14 cellular contexts compared by ENCODE assay signal in genomic region chr15:64443016-64443415, GRCh38. TPM values are rescaled to one million over a fixed set of nuclear protein-coding genes. Genes with fewer than 3 reads are reported as not detected.
DNase-seq lines count a peak whose midpoint lies in the region; ATAC-seq, FAIRE-seq and TF ChIP-seq lines count a peak whose summit lies in the region.
"Had no signal": no experiment of that assay in that cellular context is flagged by ENCODE, and none has a peak within 500 bp of the region (broad histone marks: within the 10 kb centered on the region; RNA-seq: fewer than 3 reads in every experiment).

No MANE protein-coding gene starts in this region.

- no peak overlapping the region for H4K8ac ChIP-seq in mesenchymal stem cell (ENCODE audit: low read length)

- H3K9me3 ChIP-seq in left ventricle myocardium inferior (replicated peaks): no peaks in the 10 kb centered on the region
- H3K9me3 ChIP-seq in heart left ventricle: no peaks in the 10 kb centered on the region
- no peaks in the 10 kb centered on the region for H3K9me3 ChIP-seq in mesenchymal stem cell (ENCODE audit: control insufficient read depth, low read length)
- no peaks in the 10 kb centered on the region for H3K9me3 ChIP-seq in colonic mucosa
- H3K9me3 ChIP-seq in aorta (ENCODE audit: control insufficient read depth, low read length): no peaks in the 10 kb centered on the region
- H3K9me3 ChIP-seq in pancreas: no peaks in the 10 kb centered on the region

- 84 to 90% (median 87%) methylated on average over 2 of the region's 2 CpGs for WGBS in heart left ventricle, 4 donors
- 97% methylated on average over 2 of the region's 2 CpGs for WGBS in mesenchymal stem cell
- WGBS in aorta, 2 donors: 87 to 88% methylated on average over 2 of the region's 2 CpGs
- WGBS in pancreas, 2 donors: 75 to 90% methylated on average over 2 of the region's 2 CpGs

- peaks cover 7 to 20% of the 10 kb centered on the region in 2 donors for H3K36me3 Mint-ChIP-seq in activated naive CD4-positive, alpha-beta T cell treated with anti-CD3 and anti-CD28 coated beads, Interleukin-2, amount 50 U/mL, for 72 hours
- H3K36me3 Mint-ChIP-seq: WTC11 had no signal

- H3K9ac ChIP-seq in mesenchymal stem cell (ENCODE audit: low read length): no peak overlapping the region
- H3K9ac ChIP-seq in colonic mucosa (ENCODE audit: low read depth in 2 of 2, low read length in 2 of 2): no peak overlapping the region

- no peak for TF ChIP-seq POLR2A in heart left ventricle (IDR thresholded peaks at IDR 0.05)

- H3K4me2 ChIP-seq in mesenchymal stem cell (ENCODE audit: low read length, poor library complexity, severe bottlenecking): no peak overlapping the region

- H2BK12ac ChIP-seq in mesenchymal stem cell (ENCODE audit: low read length in 2 of 2): no peak overlapping the region

- H3K27me3 ChIP-seq in left ventricle myocardium inferior (ENCODE audit: low read depth) (no peaks in the 10 kb centered on the region), heart left ventricle (no peaks in the 10 kb centered on the region), mesenchymal stem cell (ENCODE audit: control insufficient read depth in 1 of 2, insufficient read depth in 1 of 2, low read length in 2 of 2) (no peaks in the 10 kb centered on the region), colonic mucosa (no peaks in the 10 kb centered on the region), aorta (ENCODE audit: control insufficient read depth in 1 of 2, insufficient read depth in 2 of 2, low read length in 1 of 2) (no peaks in the 10 kb centered on the region), pancreas (no peaks in the 10 kb centered on the region)

- H3K36me3 ChIP-seq in left ventricle myocardium inferior (peaks cover 21% of the 10 kb centered on the region), heart left ventricle (peaks cover 0 to 41% (median 30%) of the 10 kb centered on the region in 9 donors), mesenchymal stem cell (ENCODE audit: control insufficient read depth in 1 of 2, insufficient read depth in 2 of 2, low read depth in 1 of 2, low read length in 2 of 2) (peaks cover 7 to 28% of the 10 kb centered on the region in 2 experiments), colonic mucosa (no peaks in the 10 kb centered on the region), aorta (ENCODE audit: control insufficient read depth in 1 of 2, insufficient read depth in 2 of 2, low read length in 1 of 2) (peaks cover 0 to 6% of the 10 kb centered on the region in 2 donors), pancreas (peaks cover 0 to 7% (median 0%) of the 10 kb centered on the region in 3 donors)

- no peak overlapping the region for H3K23ac ChIP-seq in mesenchymal stem cell (ENCODE audit: low read length in 2 of 2)

- H3K4ac ChIP-seq in mesenchymal stem cell (ENCODE audit: low read depth in 1 of 2, low read length in 2 of 2): no peak overlapping the region

- H3K14ac ChIP-seq in mesenchymal stem cell (ENCODE audit: low read length in 2 of 2): no peak overlapping the region

- H3K4me1 ChIP-seq in left ventricle myocardium inferior (peaks cover 21% of the 10 kb centered on the region), heart left ventricle (peaks cover 0 to 24% (median 5%) of the 10 kb centered on the region in 12 donors), mesenchymal stem cell (ENCODE audit: control insufficient read depth, insufficient read depth, low read depth, low read length) (no peaks in the 10 kb centered on the region), colonic mucosa (no peaks in the 10 kb centered on the region), aorta (ENCODE audit: control insufficient read depth in 1 of 2, insufficient read depth in 2 of 2, low read length in 2 of 2) (peaks cover 0 to 3% of the 10 kb centered on the region in 2 donors), pancreas (peaks cover 0 to 18% (median 10%) of the 10 kb centered on the region in 3 donors)

- no peak overlapping the region for H2AFZ ChIP-seq in mesenchymal stem cell (ENCODE audit: low read depth, low read length)

- peak overlapping the region; percentile 82 to 97 for H3K27ac Mint-ChIP-seq in activated naive CD4-positive, alpha-beta T cell treated with anti-CD3 and anti-CD28 coated beads, Interleukin-2, amount 50 U/mL, for 72 hours
- H3K27ac Mint-ChIP-seq: dendritic cell treated with granulocyte-macrophage colony-stimulating factor and Interleukin-4, amounts not matched to agents 40 ng/mL and 50 ng/mL, for 4 days; WTC11 had no signal

- H3K27ac ChIP-seq in left ventricle myocardium inferior (replicated peaks): peak overlapping the region; percentile 67
- peak overlapping the region in 3 of 12 donors; percentile 33 to 75 (median 53) for H3K27ac ChIP-seq in heart left ventricle
- peak overlapping the region; percentile 76 for H3K27ac ChIP-seq in mesenchymal stem cell (ENCODE audit: low read length, poor library complexity, severe bottlenecking)
- no peak overlapping the region for H3K27ac ChIP-seq in colonic mucosa
- H3K27ac ChIP-seq in aorta (ENCODE audit: low read depth in 1 of 2, low read length in 2 of 2): no peak overlapping the region
- peak overlapping the region in 2 of 4 donors; percentile 49 to 77 for H3K27ac ChIP-seq in pancreas

- H2BK120ac ChIP-seq in mesenchymal stem cell (ENCODE audit: low read depth, low read length): no peak overlapping the region

- no peak for FAIRE-seq in pancreas (lab: Jason Lieb, UNC)

- H3K18ac ChIP-seq in mesenchymal stem cell (ENCODE audit: low read depth in 1 of 2, low read length in 2 of 2): no peak overlapping the region

- no peak overlapping the region for H4K91ac ChIP-seq in mesenchymal stem cell (ENCODE audit: low read length)

- no peak overlapping the region for H2BK15ac ChIP-seq in mesenchymal stem cell (ENCODE audit: low read depth, poor library complexity, severe bottlenecking)

- TF ChIP-seq CTCF in left ventricle myocardium inferior (IDR thresholded peaks at IDR 0.05; ENCODE audit: borderline replicate concordance) (no peak), heart left ventricle (IDR thresholded peaks at IDR 0.05) (no peak), colonic mucosa (IDR thresholded peaks at IDR 0.05) (no peak), pancreas (IDR thresholded peaks at IDR 0.05) (no peak)

- DNase-seq in left ventricle myocardium inferior (no peak), heart left ventricle (no peak), mesenchymal stem cell (no peak), colonic mucosa (no peak), aorta (no peak), superior temporal gyrus (ENCODE audit: extremely low spot score) (no peak), pancreas (no peak)
- DNase-seq in activated naive CD4-positive, alpha-beta T cell treated with anti-CD3 and anti-CD28 coated beads, Interleukin-2, amount 50 U/mL, for 72 hours (ENCODE audit: low spot score in 2 of 2): no peak
- DNase-seq: activated effector memory CD4-positive, alpha-beta T cell treated with Interleukin-2 at 50 U/mL for 16 hours; EL; NCI-H1105 treated with DMSO at 0.1 percent for 48 hours had no signal

- H2AK5ac ChIP-seq in mesenchymal stem cell (ENCODE audit: low read length, severe bottlenecking): peak overlapping the region; percentile 87

- H3K4me3 ChIP-seq in left ventricle myocardium inferior (no peak overlapping the region), heart left ventricle (no peak overlapping the region), mesenchymal stem cell (ENCODE audit: insufficient read depth in 1 of 2, low read depth in 1 of 2, low read length in 2 of 2) (no peak overlapping the region), colonic mucosa (no peak overlapping the region), aorta (ENCODE audit: low read length in 2 of 2) (no peak overlapping the region), pancreas (no peak overlapping the region)

- ATAC-seq in heart left ventricle (no peak), aorta (ENCODE audit: low FRiP score) (no peak), pancreas (no peak)
- ATAC-seq in activated naive CD4-positive, alpha-beta T cell treated with anti-CD3 and anti-CD28 coated beads, Interleukin-2, amount 50 U/mL, for 72 hours: no peak
- ATAC-seq: Right ventricle myocardium inferior, WTC11 had no signal

- H3K79me1 ChIP-seq in mesenchymal stem cell (replicated peaks; ENCODE audit: low read length, poor library complexity, severe bottlenecking): peaks cover 10% of the 10 kb centered on the region

- peaks cover 0 to 7% of the 10 kb centered on the region in 2 donors for H3K9me3 Mint-ChIP-seq in activated naive CD4-positive, alpha-beta T cell treated with anti-CD3 and anti-CD28 coated beads, Interleukin-2, amount 50 U/mL, for 72 hours
- H3K9me3 Mint-ChIP-seq: dendritic cell treated with granulocyte-macrophage colony-stimulating factor and Interleukin-4, amounts not matched to agents 40 ng/mL and 50 ng/mL, for 4 days; WTC11 had no signal

- intact Hi-C loops in left ventricle myocardium inferior (cut with micrococcal nuclease) (no loop called here), heart left ventricle (cut with DNase I) (no loop called here), colonic mucosa (cut with DNase I) (no loop called here), aorta (cut with DNase I) (no loop called here), pancreas (cut with DNase I) (no loop called here)

- H2BK5ac ChIP-seq in mesenchymal stem cell (ENCODE audit: low read depth, low read length, poor library complexity, severe bottlenecking): no peak overlapping the region

RNA-seq across cellular contexts. Expression of gene ZNF609, which starts 17.4 kb away (rescaled TPM):
- total RNA-seq in left ventricle myocardium inferior (14.7 TPM), heart left ventricle (10 to 100 TPM; 12.2 to 24.5 (median 17.2) TPM), colonic mucosa (10 to 100 TPM; 24.5 to 24.8 TPM), aorta (10 to 100 TPM; 40.5 to 46.7 TPM), pancreas (10 to 100 TPM; 10.9 to 25.2 (median 13.9) TPM)
- polyA plus RNA-seq in heart left ventricle (10 to 100 TPM in 1 of 2 donors, 1 to 10 TPM in 1; 5.8 to 13.4 TPM), aorta (1 to 10 TPM; 5.4 to 6.7 TPM), pancreas (1 to 10 TPM; 4.2 to 6.0 TPM)
- total RNA-seq in activated naive CD4-positive, alpha-beta T cell treated with anti-CD3 and anti-CD28 coated beads, Interleukin-2, amount 50 U/mL, for 72 hours: 10 to 100 TPM; 35.4 to 53.0 TPM
- polyA plus RNA-seq in mesenchymal stem cell (2013, experiment 1 of 2): 16.4 TPM
- 15.5 TPM for polyA plus RNA-seq in mesenchymal stem cell (2013, experiment 2 of 2)

RNA-seq across cellular contexts. Expression of gene TRIP4, which starts 55.4 kb away (rescaled TPM):
- 13.5 TPM for total RNA-seq in left ventricle myocardium inferior
- total RNA-seq in heart left ventricle: 10 to 100 TPM in 8 of 9 donors, 1 to 10 TPM in 1; 5.9 to 22.7 (median 15.1) TPM
- polyA plus RNA-seq in heart left ventricle: 10 to 100 TPM; 10.9 to 17.6 TPM
- 10 to 100 TPM; 21.7 to 24.7 TPM for total RNA-seq in activated naive CD4-positive, alpha-beta T cell treated with anti-CD3 and anti-CD28 coated beads, Interleukin-2, amount 50 U/mL, for 72 hours
- polyA plus RNA-seq in mesenchymal stem cell (2013, experiment 1 of 2): 44.1 TPM
- 43.4 TPM for polyA plus RNA-seq in mesenchymal stem cell (2013, experiment 2 of 2)
- total RNA-seq in colonic mucosa: 10 to 100 TPM; 28.0 to 32.4 TPM
- 10 to 100 TPM; 26.0 to 27.6 TPM for total RNA-seq in aorta
- polyA plus RNA-seq in aorta: 10 to 100 TPM; 23.3 to 31.2 TPM
- total RNA-seq in pancreas: 10 to 100 TPM in 3 of 6 donors, 1 to 10 TPM in 3; 9.1 to 17.5 (median 10.7) TPM
- polyA plus RNA-seq in pancreas: 10 to 100 TPM; 11.7 to 15.4 TPM

Comparison
In these comparisons a context has a peak if more than half of its experiments do, and no peak if none do; other contexts are left out.
1. H3K27ac ChIP-seq: peak in left ventricle myocardium inferior (single experiment) and mesenchymal stem cell (single experiment); none in colonic mucosa (single experiment) and aorta (0 of 2).